In the genomic region with DNA sequence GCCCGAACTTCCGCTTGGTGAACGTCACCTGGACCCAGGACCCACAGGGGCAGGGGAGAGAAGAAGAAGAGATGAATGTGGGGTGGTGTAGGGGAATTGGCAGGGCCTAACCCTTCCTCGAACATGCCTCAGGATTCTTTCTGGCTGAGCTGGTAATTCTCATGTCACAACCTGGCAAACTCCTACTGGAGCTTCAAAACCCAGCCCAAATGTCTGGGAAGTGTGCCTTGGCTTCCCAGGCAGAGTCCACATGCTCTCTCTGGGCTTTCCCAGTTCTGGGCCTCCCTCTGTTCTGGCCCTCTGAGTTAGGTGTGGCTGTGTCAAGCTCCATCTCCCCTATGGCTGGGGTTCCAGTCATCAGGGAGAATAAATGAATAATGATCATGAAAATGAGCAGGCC, we compare ENCODE assay signal across 3 cellular contexts.
A peak's percentile ranks its signal among the peaks of the same experiment; 100 is the strongest.
TF ChIP-seq lines count a peak whose summit lies in the region.

No MANE protein-coding gene starts in this region.

TF ChIP-seq in SK-N-SH treated with all-trans-retinoic acid at 6 μM for 48 hours, 23 proteins besides CTCF, POLR2A, EP300 and RAD21:
- peak; percentile 95 for TF ChIP-seq ZFP3 (CRISPR knock-in tag; IDR thresholded peaks at IDR 0.05)
- no peak for TF ChIP-seq GLIS3 (CRISPR knock-in tag; IDR thresholded peaks at IDR 0.05)

TF ChIP-seq in SK-N-SH, 30 proteins besides CTCF, POLR2A, EP300 and RAD21:
- TF ChIP-seq, protein P1, sequence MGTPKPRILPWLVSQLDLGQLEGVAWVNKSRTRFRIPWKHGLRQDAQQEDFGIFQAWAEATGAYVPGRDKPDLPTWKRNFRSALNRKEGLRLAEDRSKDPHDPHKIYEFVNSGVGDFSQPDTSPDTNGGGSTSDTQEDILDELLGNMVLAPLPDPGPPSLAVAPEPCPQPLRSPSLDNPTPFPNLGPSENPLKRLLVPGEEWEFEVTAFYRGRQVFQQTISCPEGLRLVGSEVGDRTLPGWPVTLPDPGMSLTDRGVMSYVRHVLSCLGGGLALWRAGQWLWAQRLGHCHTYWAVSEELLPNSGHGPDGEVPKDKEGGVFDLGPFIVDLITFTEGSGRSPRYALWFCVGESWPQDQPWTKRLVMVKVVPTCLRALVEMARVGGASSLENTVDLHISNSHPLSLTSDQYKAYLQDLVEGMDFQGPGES (IDR thresholded peaks at IDR 0.05; ENCODE audit: low read depth, low read length): no peak
- no peak for TF ChIP-seq MEF2A (IDR thresholded peaks at IDR 0.05; ENCODE audit: borderline replicate concordance, low read depth)
- TF ChIP-seq, protein P2, sequence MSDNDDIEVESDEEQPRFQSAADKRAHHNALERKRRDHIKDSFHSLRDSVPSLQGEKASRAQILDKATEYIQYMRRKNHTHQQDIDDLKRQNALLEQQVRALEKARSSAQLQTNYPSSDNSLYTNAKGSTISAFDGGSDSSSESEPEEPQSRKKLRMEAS (IDR thresholded peaks at IDR 0.05; ENCODE audit: low read depth): no peak
- no peak for TF ChIP-seq RXRA (IDR thresholded peaks at IDR 0.05; ENCODE audit: borderline replicate concordance, low read depth)
- no peak for TF ChIP-seq NRF1 (IDR thresholded peaks at IDR 0.05; ENCODE audit: low read depth, low read length)
- TF ChIP-seq TAF1 (IDR thresholded peaks at IDR 0.05; ENCODE audit: borderline replicate concordance, low read depth, low read length): no peak
- TF ChIP-seq, protein P3, sequence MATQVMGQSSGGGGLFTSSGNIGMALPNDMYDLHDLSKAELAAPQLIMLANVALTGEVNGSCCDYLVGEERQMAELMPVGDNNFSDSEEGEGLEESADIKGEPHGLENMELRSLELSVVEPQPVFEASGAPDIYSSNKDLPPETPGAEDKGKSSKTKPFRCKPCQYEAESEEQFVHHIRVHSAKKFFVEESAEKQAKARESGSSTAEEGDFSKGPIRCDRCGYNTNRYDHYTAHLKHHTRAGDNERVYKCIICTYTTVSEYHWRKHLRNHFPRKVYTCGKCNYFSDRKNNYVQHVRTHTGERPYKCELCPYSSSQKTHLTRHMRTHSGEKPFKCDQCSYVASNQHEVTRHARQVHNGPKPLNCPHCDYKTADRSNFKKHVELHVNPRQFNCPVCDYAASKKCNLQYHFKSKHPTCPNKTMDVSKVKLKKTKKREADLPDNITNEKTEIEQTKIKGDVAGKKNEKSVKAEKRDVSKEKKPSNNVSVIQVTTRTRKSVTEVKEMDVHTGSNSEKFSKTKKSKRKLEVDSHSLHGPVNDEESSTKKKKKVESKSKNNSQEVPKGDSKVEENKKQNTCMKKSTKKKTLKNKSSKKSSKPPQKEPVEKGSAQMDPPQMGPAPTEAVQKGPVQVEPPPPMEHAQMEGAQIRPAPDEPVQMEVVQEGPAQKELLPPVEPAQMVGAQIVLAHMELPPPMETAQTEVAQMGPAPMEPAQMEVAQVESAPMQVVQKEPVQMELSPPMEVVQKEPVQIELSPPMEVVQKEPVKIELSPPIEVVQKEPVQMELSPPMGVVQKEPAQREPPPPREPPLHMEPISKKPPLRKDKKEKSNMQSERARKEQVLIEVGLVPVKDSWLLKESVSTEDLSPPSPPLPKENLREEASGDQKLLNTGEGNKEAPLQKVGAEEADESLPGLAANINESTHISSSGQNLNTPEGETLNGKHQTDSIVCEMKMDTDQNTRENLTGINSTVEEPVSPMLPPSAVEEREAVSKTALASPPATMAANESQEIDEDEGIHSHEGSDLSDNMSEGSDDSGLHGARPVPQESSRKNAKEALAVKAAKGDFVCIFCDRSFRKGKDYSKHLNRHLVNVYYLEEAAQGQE (IDR thresholded peaks at IDR 0.05; ENCODE audit: low read depth, low read length): no peak
- no peak for TF ChIP-seq RCOR1 (IDR thresholded peaks at IDR 0.05; ENCODE audit: low read length)
- TF ChIP-seq EZH2phosphoT487 (IDR thresholded peaks at IDR 0.05; ENCODE audit: borderline replicate concordance, low read depth): no peak
- no peak for TF ChIP-seq TEAD4 (IDR thresholded peaks at IDR 0.05; ENCODE audit: borderline replicate concordance, insufficient read depth)
- TF ChIP-seq JUND (IDR thresholded peaks at IDR 0.05): no peak
- TF ChIP-seq, protein P4, sequence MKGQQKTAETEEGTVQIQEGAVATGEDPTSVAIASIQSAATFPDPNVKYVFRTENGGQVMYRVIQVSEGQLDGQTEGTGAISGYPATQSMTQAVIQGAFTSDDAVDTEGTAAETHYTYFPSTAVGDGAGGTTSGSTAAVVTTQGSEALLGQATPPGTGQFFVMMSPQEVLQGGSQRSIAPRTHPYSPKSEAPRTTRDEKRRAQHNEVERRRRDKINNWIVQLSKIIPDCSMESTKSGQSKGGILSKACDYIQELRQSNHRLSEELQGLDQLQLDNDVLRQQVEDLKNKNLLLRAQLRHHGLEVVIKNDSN (IDR thresholded peaks at IDR 0.05; ENCODE audit: borderline replicate concordance, low read depth): no peak
- TF ChIP-seq POLR2AphosphoS5 (IDR thresholded peaks at IDR 0.05; ENCODE audit: low read depth, low read length): no peak
- TF ChIP-seq GATA2 (CRISPR knock-in tag; IDR thresholded peaks at IDR 0.05): no peak
- TF ChIP-seq, protein P5, sequence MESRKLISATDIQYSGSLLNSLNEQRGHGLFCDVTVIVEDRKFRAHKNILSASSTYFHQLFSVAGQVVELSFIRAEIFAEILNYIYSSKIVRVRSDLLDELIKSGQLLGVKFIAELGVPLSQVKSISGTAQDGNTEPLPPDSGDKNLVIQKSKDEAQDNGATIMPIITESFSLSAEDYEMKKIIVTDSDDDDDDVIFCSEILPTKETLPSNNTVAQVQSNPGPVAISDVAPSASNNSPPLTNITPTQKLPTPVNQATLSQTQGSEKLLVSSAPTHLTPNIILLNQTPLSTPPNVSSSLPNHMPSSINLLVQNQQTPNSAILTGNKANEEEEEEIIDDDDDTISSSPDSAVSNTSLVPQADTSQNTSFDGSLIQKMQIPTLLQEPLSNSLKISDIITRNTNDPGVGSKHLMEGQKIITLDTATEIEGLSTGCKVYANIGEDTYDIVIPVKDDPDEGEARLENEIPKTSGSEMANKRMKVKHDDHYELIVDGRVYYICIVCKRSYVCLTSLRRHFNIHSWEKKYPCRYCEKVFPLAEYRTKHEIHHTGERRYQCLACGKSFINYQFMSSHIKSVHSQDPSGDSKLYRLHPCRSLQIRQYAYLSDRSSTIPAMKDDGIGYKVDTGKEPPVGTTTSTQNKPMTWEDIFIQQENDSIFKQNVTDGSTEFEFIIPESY (IDR thresholded peaks at IDR 0.05; ENCODE audit: borderline replicate concordance, low read depth): no peak
- TF ChIP-seq FOXM1 (IDR thresholded peaks at IDR 0.05; ENCODE audit: low read depth): no peak
- no peak for TF ChIP-seq SIN3A (IDR thresholded peaks at IDR 0.05; ENCODE audit: borderline replicate concordance, low read depth, low read length)
TF ChIP-seq in SK-N-SH: peak in this region for 0.

TF ChIP-seq in HEK293, 187 proteins besides CTCF, POLR2A, EP300 and RAD21:
- peak; percentile 65 for TF ChIP-seq ZFP3 (tag by site-specific recombination; IDR thresholded peaks at IDR 0.05; ENCODE audit: low read depth)
- no peak for TF ChIP-seq ZNF521 (tag by site-specific recombination; IDR thresholded peaks at IDR 0.05)
